ENCODE assay signal across 1 cellular context in the genomic region with DNA sequence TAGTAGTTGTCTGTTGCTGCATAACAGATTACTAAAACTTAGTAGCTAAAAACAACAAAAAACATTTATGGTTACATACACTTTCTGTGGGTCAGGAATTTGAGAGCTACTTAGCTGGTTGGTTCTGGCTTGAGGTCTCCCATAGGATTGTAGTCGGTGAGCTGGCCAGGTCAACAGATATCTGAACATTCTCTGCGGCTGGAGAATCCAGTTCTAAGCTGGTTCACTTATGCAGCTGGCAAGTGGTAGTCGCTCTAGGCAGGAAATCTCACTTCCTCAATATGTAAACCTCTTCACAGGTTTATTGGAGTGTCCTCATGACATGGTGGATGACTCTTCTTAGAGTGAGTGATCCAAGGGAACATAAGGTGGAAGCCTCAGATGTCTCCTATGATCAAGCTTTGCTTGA.
TF ChIP-seq lines count a peak whose summit lies in the region.

No MANE protein-coding gene starts in this region.

TF ChIP-seq in WTC11, 78 proteins besides CTCF, POLR2A, EP300 and RAD21 (continued from another document):
- TF ChIP-seq NR3C1 (CRISPR knock-in tag; conservative IDR thresholded peaks at IDR 0.05; ENCODE audit: low read depth) (no peak), ATF3 (CRISPR knock-in tag; conservative IDR thresholded peaks at IDR 0.05) (no peak), OVOL2 (CRISPR knock-in tag; IDR thresholded peaks at IDR 0.05; ENCODE audit: borderline replicate concordance) (no peak), TP53 (CRISPR knock-in tag; IDR thresholded peaks at IDR 0.05) (no peak), FOXJ3 (CRISPR knock-in tag; IDR thresholded peaks at IDR 0.05; ENCODE audit: borderline replicate concordance) (no peak), ZNF416 (CRISPR knock-in tag; IDR thresholded peaks at IDR 0.05) (no peak)
TF ChIP-seq in WTC11: peak in this region for 0.
